8 cellular contexts compared by ENCODE assay signal in the genomic region with DNA sequence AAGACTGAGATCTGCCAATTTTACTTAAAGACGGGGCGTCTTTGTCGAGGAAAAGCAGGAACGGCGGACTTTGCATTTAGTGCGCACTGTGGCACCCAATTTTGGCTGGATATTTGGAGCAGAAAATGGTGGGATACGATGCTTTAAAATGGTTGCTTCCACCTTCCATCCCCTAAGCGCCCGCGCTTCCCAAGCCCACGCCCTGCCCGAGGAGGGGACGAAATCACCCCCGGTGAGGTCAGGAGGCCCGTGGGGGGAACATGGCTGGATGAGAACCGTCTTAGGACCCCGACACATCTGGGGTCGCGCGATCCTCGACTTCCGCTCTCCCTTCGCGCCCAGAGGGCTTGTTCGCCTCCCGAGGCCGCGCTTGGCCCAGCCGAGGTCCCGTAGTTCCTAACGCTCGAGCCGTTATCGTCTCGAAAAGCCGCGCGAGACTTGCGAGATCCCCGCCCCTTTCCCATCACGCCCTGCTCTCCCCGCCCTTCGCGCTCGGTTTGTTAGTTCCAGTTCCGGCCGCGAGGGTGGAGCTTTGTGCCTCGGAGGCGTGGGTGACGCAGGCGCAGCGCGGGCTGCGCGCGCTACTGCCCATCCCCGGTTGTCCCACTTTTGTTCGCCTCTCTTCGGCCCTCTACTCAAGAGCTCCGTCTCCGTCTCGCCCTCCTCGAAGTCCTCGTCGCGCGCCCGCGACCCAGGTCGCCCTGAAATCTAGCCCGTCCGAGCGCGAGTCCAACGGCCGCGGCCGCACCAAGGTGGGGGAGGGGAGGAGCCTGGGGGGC. TPM values are rescaled to one million over a fixed set of nuclear protein-coding genes. Genes with fewer than 3 reads are reported as not detected.
DNase-seq lines count a peak whose midpoint lies in the region; ATAC-seq and TF ChIP-seq lines count a peak whose summit lies in the region.

A gene with protein sequence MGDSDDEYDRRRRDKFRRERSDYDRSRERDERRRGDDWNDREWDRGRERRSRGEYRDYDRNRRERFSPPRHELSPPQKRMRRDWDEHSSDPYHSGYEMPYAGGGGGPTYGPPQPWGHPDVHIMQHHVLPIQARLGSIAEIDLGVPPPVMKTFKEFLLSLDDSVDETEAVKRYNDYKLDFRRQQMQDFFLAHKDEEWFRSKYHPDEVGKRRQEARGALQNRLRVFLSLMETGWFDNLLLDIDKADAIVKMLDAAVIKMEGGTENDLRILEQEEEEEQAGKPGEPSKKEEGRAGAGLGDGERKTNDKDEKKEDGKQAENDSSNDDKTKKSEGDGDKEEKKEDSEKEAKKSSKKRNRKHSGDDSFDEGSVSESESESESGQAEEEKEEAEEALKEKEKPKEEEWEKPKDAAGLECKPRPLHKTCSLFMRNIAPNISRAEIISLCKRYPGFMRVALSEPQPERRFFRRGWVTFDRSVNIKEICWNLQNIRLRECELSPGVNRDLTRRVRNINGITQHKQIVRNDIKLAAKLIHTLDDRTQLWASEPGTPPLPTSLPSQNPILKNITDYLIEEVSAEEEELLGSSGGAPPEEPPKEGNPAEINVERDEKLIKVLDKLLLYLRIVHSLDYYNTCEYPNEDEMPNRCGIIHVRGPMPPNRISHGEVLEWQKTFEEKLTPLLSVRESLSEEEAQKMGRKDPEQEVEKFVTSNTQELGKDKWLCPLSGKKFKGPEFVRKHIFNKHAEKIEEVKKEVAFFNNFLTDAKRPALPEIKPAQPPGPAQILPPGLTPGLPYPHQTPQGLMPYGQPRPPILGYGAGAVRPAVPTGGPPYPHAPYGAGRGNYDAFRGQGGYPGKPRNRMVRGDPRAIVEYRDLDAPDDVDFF (plus strand): TSS at position 527 of the 779 bp plus-strand sequence. CDS start 488 bp downstream, outside the sequence.

- H3K27me3 Mint-ChIP-seq in activated CD4-positive, alpha-beta T cell treated with anti-CD3 and anti-CD28 coated beads, Interleukin-2, amount 10 ng/mL, durations not matched to agents 24 days and 14 days: no peaks in the 10 kb centered on the region

- peak within 1 kb of the TSS; percentile 87 for H3K4me2 ChIP-seq in BLaER1

- H3K4me1 Mint-ChIP-seq in activated CD4-positive, alpha-beta T cell treated with anti-CD3 and anti-CD28 coated beads, Interleukin-2, amount 10 ng/mL, durations not matched to agents 24 days and 14 days: peaks cover 50% of the 10 kb centered on the region

- peak within 1 kb of the TSS; percentile 97 for H3K27ac ChIP-seq in BLaER1
- peak within 1 kb of the TSS; percentile 88 to 99 for H3K27ac ChIP-seq in coronary artery

- H3K27me3 ChIP-seq in BLaER1: no peaks in the 10 kb centered on the region

- H3K36me3 ChIP-seq in BLaER1: peaks cover 86% of the 10 kb centered on the region

- no peak for TF ChIP-seq CTCF in coronary artery (IDR thresholded peaks at IDR 0.05)

- H3K9ac ChIP-seq in BLaER1: peak within 1 kb of the TSS; percentile 98

- H3K9me3 ChIP-seq in BLaER1: no peaks in the 10 kb centered on the region

- peaks cover 46% of the 10 kb centered on the region for H4K20me1 ChIP-seq in BLaER1

- H3K4me3 Mint-ChIP-seq in activated CD4-positive, alpha-beta T cell treated with anti-CD3 and anti-CD28 coated beads, Interleukin-2, amount 10 ng/mL, durations not matched to agents 24 days and 14 days: peak within 1 kb of the TSS; percentile 98

- peaks cover 50% of the 10 kb centered on the region for H3K4me1 ChIP-seq in BLaER1

- intact Hi-C loops in activated CD4-positive, alpha-beta T cell treated with anti-CD3 and anti-CD28 coated beads, Interleukin-2, amount 10 ng/mL, durations not matched to agents 24 days and 14 days (cut with micrococcal nuclease): loop anchor here (1.0 to 10.0 kb wide), 3 partner anchors 15 to 440 kb away; a partner anchor contains a TSS
- intact Hi-C loops in left colon (cut with DNase I, micrococcal nuclease): no loop called here

- DNase-seq in GM19240 (ENCODE audit: insufficient read length, low spot score) (peak; percentile 97), NCI-H526 treated with DMSO at 0.1 percent for 48 hours (lab: John Stamatoyannopoulos, UW) (peak; percentile 96), coronary artery (ENCODE audit: low spot score) (peak; percentile 98), left colon (peak; percentile 98 to 99)
- DNase-seq in activated CD4-positive, alpha-beta T cell treated with anti-CD3 and anti-CD28 coated beads, Interleukin-2, amount 10 ng/mL, durations not matched to agents 24 days and 14 days: peak; percentile 100
- peak; percentile 99 for DNase-seq in stimulated activated CD4-positive, alpha-beta T cell treated with anti-CD3 and anti-CD28 coated beads, Interleukin-1b, Interleukin-23, amount 100 ng/mL, for 48 hours

- H3K36me3 Mint-ChIP-seq in activated CD4-positive, alpha-beta T cell treated with anti-CD3 and anti-CD28 coated beads, Interleukin-2, amount 10 ng/mL, durations not matched to agents 24 days and 14 days (ENCODE audit: low read depth): peaks cover 65% of the 10 kb centered on the region

- H3K27ac Mint-ChIP-seq in activated CD4-positive, alpha-beta T cell treated with anti-CD3 and anti-CD28 coated beads, Interleukin-2, amount 10 ng/mL, durations not matched to agents 24 days and 14 days: peak within 1 kb of the TSS; percentile 98

- no peaks in the 10 kb centered on the region for H3K9me3 Mint-ChIP-seq in activated CD4-positive, alpha-beta T cell treated with anti-CD3 and anti-CD28 coated beads, Interleukin-2, amount 10 ng/mL, durations not matched to agents 24 days and 14 days

- ATAC-seq in HG03460 (IDR thresholded peaks at IDR 0.05; ENCODE audit: unreplicated experiment) (peak; percentile 90), left colon (peak; percentile 95)

- H3K4me3 ChIP-seq in BLaER1 (peak within 1 kb of the TSS; percentile 95), coronary artery (peak within 1 kb of the TSS; percentile 93)

RNA-seq across cellular contexts. Expression of the gene that starts here (rescaled TPM):
- total RNA-seq in activated CD4-positive, alpha-beta T cell treated with anti-CD3 and anti-CD28 coated beads, Interleukin-2, amount 10 ng/mL, durations not matched to agents 24 days and 14 days: 300 and 318 TPM in 2 replicates
- 100 to 1,000 TPM in 1 of 2 donors, 10 to 100 TPM in 1; 85.9 to 116 TPM for total RNA-seq in left colon

Comparison
In these comparisons a context has a peak if more than half of its experiments do, and no peak if none do; other contexts are left out.
1. Peak in every context shown above with its lines: DNase-seq, ATAC-seq, H3K4me3 ChIP-seq and H3K27ac ChIP-seq.